Comparison of ENCODE assay signal across 20 cellular contexts in genomic region chr3:48069339-48069738, GRCh38. TPM values are rescaled to one million over a fixed set of nuclear protein-coding genes. Genes with fewer than 3 reads are reported as not detected.
DNase-seq lines count a peak whose midpoint lies in the region; ATAC-seq and TF ChIP-seq lines count a peak whose summit lies in the region.
"Had no signal": no experiment of that assay in that cellular context is flagged by ENCODE, and none has a peak within 500 bp of the region (broad histone marks: within the 10 kb centered on the region; RNA-seq: fewer than 3 reads in every experiment).

No MANE protein-coding gene starts in this region.

- H3K27me3 ChIP-seq in GM23338 (ENCODE audit: insufficient read depth) (no peaks in the 10 kb centered on the region), brain microvascular endothelial cell (replicated peaks) (no peaks in the 10 kb centered on the region), SJCRH30 (no peaks in the 10 kb centered on the region)
- H3K27me3 ChIP-seq in effector memory CD4-positive, alpha-beta T cell (replicated peaks; ENCODE audit: control insufficient read depth, insufficient read depth, low read length, poor library complexity, severe bottlenecking): no peaks in the 10 kb centered on the region
- H3K27me3 ChIP-seq: pancreas had no signal

- intact Hi-C loops in left ventricle myocardium superior (cut with micrococcal nuclease): no loop called here

- peaks cover 3% of the 10 kb centered on the region; the same call in 1 of the 2 replicates for H3K4me1 ChIP-seq in GM23338 (ENCODE audit: insufficient read depth)
- 0 out of 2 replicates have a peak, but pooled peaks cover 2% of the 10 kb centered on the region for H3K4me1 ChIP-seq in SJCRH30
- no peaks in the 10 kb centered on the region for H3K4me1 ChIP-seq in effector memory CD4-positive, alpha-beta T cell (ENCODE audit: control insufficient read depth, insufficient read depth, low read length, poor library complexity, severe bottlenecking)

- no peak overlapping the region for H2AFZ ChIP-seq in GM23338

- no peak for ATAC-seq in GM23338
- peak; percentile 26 for ATAC-seq in left ventricle myocardium superior
- ATAC-seq: activated CD8-positive, alpha-beta T cell treated with anti-CD3 and anti-CD28 coated beads for 36 hours; activated naive CD8-positive, alpha-beta T cell treated with anti-CD3 and anti-CD28 coated beads, Interleukin-2, amount 50 U/mL, for 24 hours; effector memory CD8-positive, alpha-beta T cell had no signal

- TF ChIP-seq CTCF in GM23338 (conservative IDR thresholded peaks at IDR 0.05; ENCODE audit: low read depth in 2 of 2) (no peak), osteocyte (IDR thresholded peaks at IDR 0.05) (no peak), brain microvascular endothelial cell (IDR thresholded peaks at IDR 0.05; ENCODE audit: low read depth, low read length, missing control alignments) (no peak)

- 0 out of 2 replicates have a peak, but pooled peaks cover 9% of the 10 kb centered on the region for H3F3A ChIP-seq in GM23338 (replicated peaks; ENCODE audit: low read depth)

- H3K36me3 ChIP-seq in GM23338 (ENCODE audit: insufficient read depth) (no peaks in the 10 kb centered on the region), SK-N-MC (ENCODE audit: insufficient read depth, low read length) (no peaks in the 10 kb centered on the region; the same call in 1 of the 2 replicates), brain microvascular endothelial cell (replicated peaks) (peaks cover 4% of the 10 kb centered on the region), SJCRH30 (peaks cover 9% of the 10 kb centered on the region)
- H3K36me3 ChIP-seq in effector memory CD4-positive, alpha-beta T cell (ENCODE audit: control insufficient read depth, insufficient read depth, low read length): no peaks in the 10 kb centered on the region
- H3K36me3 ChIP-seq: WERI-Rb-1 had no signal

- H3K79me2 ChIP-seq in GM23338 (replicated peaks; ENCODE audit: insufficient read depth): peaks cover 100% of the 10 kb centered on the region

- H3K9me2 ChIP-seq in GM23338 (ENCODE audit: insufficient read depth): no peaks in the 10 kb centered on the region

- H3K27ac ChIP-seq in GM23338 (ENCODE audit: low read depth) (no peak overlapping the region), SK-N-MC (peak overlapping the region; percentile 46; the same call in 1 of the 2 replicates), brain microvascular endothelial cell (no peak overlapping the region), SJCRH30 (no peak overlapping the region)
- no peak overlapping the region for H3K27ac ChIP-seq in effector memory CD4-positive, alpha-beta T cell (ENCODE audit: insufficient read depth, low read length, poor library complexity, severe bottlenecking)
- H3K27ac ChIP-seq: pancreas, skin epidermis, WERI-Rb-1 had no signal

- DNase-seq in GM23338 (ENCODE audit: low spot score): no peak
- no peak for DNase-seq in SK-N-MC (ENCODE audit: low read depth, low spot score)
- no peak for DNase-seq in left ventricle myocardium superior
- no peak for DNase-seq in osteocyte (ENCODE audit: extremely low spot score, unreplicated experiment)
- DNase-seq in UCSD-AML1 (lab: John Stamatoyannopoulos, UW; ENCODE audit: unreplicated experiment): no peak
- DNase-seq in brain microvascular endothelial cell: no peak
- no peak for DNase-seq in SJCRH30
- DNase-seq in effector memory CD4-positive, alpha-beta T cell: no peak
- DNase-seq: activated CD8-positive, alpha-beta T cell treated with anti-CD3 and anti-CD28 coated beads for 36 hours; activated naive CD8-positive, alpha-beta T cell treated with anti-CD3 and anti-CD28 coated beads, Interleukin-2, amount 50 U/mL, for 24 hours; activated T-cell treated with anti-CD3 and anti-CD28 coated beads, Interleukin-2, amount 50 U/mL, for 48 hours; central memory CD4-positive, alpha-beta T cell; effector memory CD8-positive, alpha-beta T cell; GF-D8; hypothalamus; NCI-H1417 treated with DMSO at 0.1 percent for 48 hours; pancreas; WERI-Rb-1 had no signal

- H3K4me1 Mint-ChIP-seq in GM23338: no peaks in the 10 kb centered on the region; the same call in 1 of the 3 replicates
- H3K4me1 Mint-ChIP-seq in osteocyte (ENCODE audit: unreplicated experiment): peaks cover 31% of the 10 kb centered on the region

- H3K9me3 ChIP-seq in SK-N-MC (ENCODE audit: low read depth, low read length) (no peaks in the 10 kb centered on the region), SJCRH30 (replicated peaks) (no peaks in the 10 kb centered on the region)
- H3K9me3 ChIP-seq in effector memory CD4-positive, alpha-beta T cell (ENCODE audit: control insufficient read depth, low read length): no peaks in the 10 kb centered on the region
- H3K9me3 ChIP-seq: pancreas had no signal

- H4K20me1 ChIP-seq in GM23338 (replicated peaks; ENCODE audit: insufficient read depth): peaks cover 52% of the 10 kb centered on the region

- H3K27ac Mint-ChIP-seq in GM23338 (peak overlapping the region; percentile 83), osteocyte (ENCODE audit: unreplicated experiment) (peak overlapping the region; percentile 78)
- H3K27ac Mint-ChIP-seq: activated CD8-positive, alpha-beta T cell treated with anti-CD3 and anti-CD28 coated beads for 36 hours; activated naive CD8-positive, alpha-beta T cell treated with anti-CD3 and anti-CD28 coated beads, Interleukin-2, amount 50 U/mL, for 24 hours; T-helper 1 cell treated with Interleukin-12 subunit alpha and Interleukin-12 subunit beta and Interleukin-4 antibody, amounts not matched to agents 30 μg/mL and 1 μg/mL, for 36 hours had no signal

- H3K4me3 ChIP-seq in GM23338: no peak overlapping the region
- no peak overlapping the region for H3K4me3 ChIP-seq in SK-N-MC
- no peak overlapping the region for H3K4me3 ChIP-seq in brain microvascular endothelial cell (ENCODE audit: low read depth, low read length)
- H3K4me3 ChIP-seq in SJCRH30: no peak overlapping the region
- H3K4me3 ChIP-seq in effector memory CD4-positive, alpha-beta T cell (ENCODE audit: insufficient read depth, low read depth, low read length, poor library complexity, severe bottlenecking): no peak overlapping the region
- H3K4me3 ChIP-seq: pancreas, skin epidermis had no signal

- H3K27me3 Mint-ChIP-seq in GM23338 (ENCODE audit: insufficient read depth, low read depth, poor library complexity): no peaks in the 10 kb centered on the region
- no peaks in the 10 kb centered on the region for H3K27me3 Mint-ChIP-seq in osteocyte (ENCODE audit: unreplicated experiment)
- H3K27me3 Mint-ChIP-seq: activated CD8-positive, alpha-beta T cell treated with anti-CD3 and anti-CD28 coated beads for 36 hours; activated naive CD8-positive, alpha-beta T cell treated with anti-CD3 and anti-CD28 coated beads, Interleukin-2, amount 50 U/mL, for 24 hours; effector memory CD8-positive, alpha-beta T cell had no signal

- no peaks in the 10 kb centered on the region for H3K9me3 Mint-ChIP-seq in GM23338
- H3K9me3 Mint-ChIP-seq in osteocyte (ENCODE audit: unreplicated experiment): no peaks in the 10 kb centered on the region
- H3K9me3 Mint-ChIP-seq: activated CD8-positive, alpha-beta T cell treated with anti-CD3 and anti-CD28 coated beads for 36 hours; activated naive CD8-positive, alpha-beta T cell treated with anti-CD3 and anti-CD28 coated beads, Interleukin-2, amount 50 U/mL, for 24 hours; effector memory CD8-positive, alpha-beta T cell; T-helper 1 cell treated with Interleukin-12 subunit alpha and Interleukin-12 subunit beta and Interleukin-4 antibody, amounts not matched to agents 30 μg/mL and 1 μg/mL, for 36 hours had no signal

- no peak overlapping the region for H3K4me2 ChIP-seq in GM23338

- H3K4me3 Mint-ChIP-seq in GM23338: no peak overlapping the region
- no peak overlapping the region for H3K4me3 Mint-ChIP-seq in osteocyte (ENCODE audit: unreplicated experiment)
- H3K4me3 Mint-ChIP-seq: activated CD8-positive, alpha-beta T cell treated with anti-CD3 and anti-CD28 coated beads for 36 hours; activated naive CD8-positive, alpha-beta T cell treated with anti-CD3 and anti-CD28 coated beads, Interleukin-2, amount 50 U/mL, for 24 hours; effector memory CD8-positive, alpha-beta T cell; T-helper 1 cell treated with Interleukin-12 subunit alpha and Interleukin-12 subunit beta and Interleukin-4 antibody, amounts not matched to agents 30 μg/mL and 1 μg/mL, for 36 hours had no signal

- H3K9ac ChIP-seq in SK-N-MC (ENCODE audit: insufficient read length): no peak overlapping the region

- H3K36me3 Mint-ChIP-seq in GM23338 (ENCODE audit: low read depth): peaks cover 16% of the 10 kb centered on the region
- peaks cover 11% of the 10 kb centered on the region for H3K36me3 Mint-ChIP-seq in osteocyte (ENCODE audit: unreplicated experiment)

- in situ Hi-C loops in brain microvascular endothelial cell (cut with HindIII; ENCODE audit: low pct_ligation_motif_present, low sequenced_read_pairs): no loop called here

TF ChIP-seq in GM23338, 12 proteins besides CTCF, POLR2A, EP300 and RAD21 (continues in another document):
- TF ChIP-seq JUNB (IDR thresholded peaks at IDR 0.05; ENCODE audit: unreplicated experiment) (no peak), CREB1 (CRISPR knock-in tag; IDR thresholded peaks at IDR 0.05; ENCODE audit: low read depth) (no peak), STAT1 (IDR thresholded peaks at IDR 0.05; ENCODE audit: unreplicated experiment) (no peak), NANOG (IDR thresholded peaks at IDR 0.05; ENCODE audit: borderline replicate concordance) (no peak), EZH2phosphoT487 (IDR thresholded peaks at IDR 0.05; ENCODE audit: unreplicated experiment) (no peak)

RNA-seq across cellular contexts. Expression of gene MAP4, which starts 53.1 kb away (rescaled TPM):
- 103 and 108 TPM in 2 replicates for total RNA-seq in GM23338 (2014; rRNA removed; shearing (Covaris generic))
- 102 and 113 TPM in 2 replicates for polyA plus RNA-seq in GM23338 (2016; fragmentation: Nextera tagmentation; extraction: Ambion mirVana)
- total RNA-seq in left ventricle myocardium superior: 680 TPM
- total RNA-seq in osteocyte: 275 and 295 TPM in 2 replicates
- 62.5 and 65.4 TPM in 2 replicates for total RNA-seq in SJCRH30 (2014; rRNA removed; shearing (Covaris generic))
